8 cellular contexts compared by ENCODE assay signal in genomic region chr1:117339866-117340357, GRCh38. TPM values are rescaled to one million over a fixed set of nuclear protein-coding genes. Genes with fewer than 3 reads are reported as not detected.
DNase-seq lines count a peak whose midpoint lies in the region; ATAC-seq and TF ChIP-seq lines count a peak whose summit lies in the region.

No MANE protein-coding gene starts in this region.

- peaks cover 25% of the 10 kb centered on the region for H3K4me1 Mint-ChIP-seq in activated T-cell treated with anti-CD3 and anti-CD28 coated beads, Interleukin-2, amount 50 U/mL, for 72 hours (ENCODE audit: low read depth)

- no peaks in the 10 kb centered on the region for H3K9me3 ChIP-seq in osteoblast (ENCODE audit: low read depth, low read length)

- ATAC-seq in activated T-cell treated with anti-CD3 and anti-CD28 coated beads, Interleukin-2, amount 50 U/mL, for 72 hours (replicated peaks in 1 of 2): peak; percentile 51 to 82
- ATAC-seq in HG03354 (IDR thresholded peaks at IDR 0.05; ENCODE audit: poor library complexity, severe bottlenecking, unreplicated experiment): no peak

- TF ChIP-seq CTCF in epithelial cell of proximal tubule (conservative IDR thresholded peaks at IDR 0.05; ENCODE audit: low read depth, low read length): peak; percentile 14
- no peak for TF ChIP-seq CTCF in osteoblast (IDR thresholded peaks at IDR 0.05; ENCODE audit: extremely low read depth, low read depth, low read length)

- no peaks in the 10 kb centered on the region for H3K4me1 ChIP-seq in osteoblast (ENCODE audit: insufficient read depth, low read length)

- no peak overlapping the region for H3K4me2 ChIP-seq in osteoblast (ENCODE audit: insufficient read depth, low read length)

- peak overlapping the region in 1 of 2 donors; percentile 19 for H3K4me3 Mint-ChIP-seq in activated T-cell treated with anti-CD3 and anti-CD28 coated beads, Interleukin-2, amount 50 U/mL, for 72 hours

- H3K27me3 ChIP-seq in osteoblast (ENCODE audit: insufficient read depth, low read length): peaks cover 3% of the 10 kb centered on the region

- no peak overlapping the region for H3K4me3 ChIP-seq in epithelial cell of proximal tubule (ENCODE audit: low read depth, low read length)
- H3K4me3 ChIP-seq in osteoblast (ENCODE audit: insufficient read depth, low read length): no peak overlapping the region

- peak overlapping the region; percentile 21 for H3K27ac Mint-ChIP-seq in activated T-cell treated with anti-CD3 and anti-CD28 coated beads, Interleukin-2, amount 50 U/mL, for 72 hours

- H4K20me1 ChIP-seq in osteoblast (ENCODE audit: insufficient read depth, low read length): no peaks in the 10 kb centered on the region

- no peaks in the 10 kb centered on the region for H3K27me3 Mint-ChIP-seq in activated T-cell treated with anti-CD3 and anti-CD28 coated beads, Interleukin-2, amount 50 U/mL, for 72 hours (ENCODE audit: low read depth)

- peaks cover 2 to 3% of the 10 kb centered on the region in 2 donors for H3K9me3 Mint-ChIP-seq in activated T-cell treated with anti-CD3 and anti-CD28 coated beads, Interleukin-2, amount 50 U/mL, for 72 hours

- H3K36me3 ChIP-seq in osteoblast (ENCODE audit: insufficient read depth, low read length): no peaks in the 10 kb centered on the region

- peak overlapping the region; percentile 57 for H2AFZ ChIP-seq in osteoblast (ENCODE audit: low read length)

- H3K27ac ChIP-seq in osteoblast (ENCODE audit: low read depth, low read length): no peak overlapping the region

- peak in 1 of 2 donors; percentile 6 for DNase-seq in activated T-cell treated with anti-CD3 and anti-CD28 coated beads, Interleukin-2, amount 50 U/mL, for 72 hours
- DNase-seq in activated T-cell treated with anti-CD3 and anti-CD28 coated beads for 4 hours (no peak), NOMO-1 treated with DMSO at 0.1 percent for 48 hours (lab: John Stamatoyannopoulos, UW; ENCODE audit: unreplicated experiment) (peak; percentile 39), epithelial cell of proximal tubule (ENCODE audit: low read depth) (peak; percentile 69), osteoblast (ENCODE audit: insufficient read length, low spot score, missing footprints) (no peak), UCSD-AML1 (lab: John Stamatoyannopoulos, UW; ENCODE audit: unreplicated experiment) (no peak), NCI-H128 (lab: John Stamatoyannopoulos, UW; ENCODE audit: unreplicated experiment) (no peak)

- no peaks in the 10 kb centered on the region for H3K79me2 ChIP-seq in osteoblast (ENCODE audit: insufficient read depth, low read length)

- no peaks in the 10 kb centered on the region for H3K36me3 Mint-ChIP-seq in activated T-cell treated with anti-CD3 and anti-CD28 coated beads, Interleukin-2, amount 50 U/mL, for 72 hours (ENCODE audit: insufficient read depth in 2 of 2)

RNA-seq across cellular contexts. Expression of gene MAN1A2, which starts 27.3 kb away (rescaled TPM):
- total RNA-seq in activated T-cell treated with anti-CD3 and anti-CD28 coated beads, Interleukin-2, amount 50 U/mL, for 72 hours: 10 to 100 TPM; 27.6 to 29.1 TPM
- total RNA-seq in epithelial cell of proximal tubule (11.9 and 23.1 TPM in 2 replicates), osteoblast (51.0 and 52.5 TPM in 2 replicates)

Comparison
In these comparisons a context has a peak if more than half of its experiments do, and no peak if none do; other contexts are left out.
1. DNase-seq: peak in NOMO-1 treated with DMSO at 0.1 percent for 48 hours (single experiment) and epithelial cell of proximal tubule (single experiment); none in activated T-cell treated with anti-CD3 and anti-CD28 coated beads for 4 hours (single experiment), osteoblast (single experiment), UCSD-AML1 (single experiment) and NCI-H128 (single experiment).